ENCODE assay signal across 8 cellular contexts in genomic region chr11:64331569-64332371, GRCh38.
DNase-seq lines count a peak whose midpoint lies in the region; ATAC-seq and TF ChIP-seq lines count a peak whose summit lies in the region.

No MANE protein-coding gene starts in this region.

- peak; percentile 54 for ATAC-seq in GM18867 (IDR thresholded peaks at IDR 0.05; ENCODE audit: unreplicated experiment)
- ATAC-seq in HG03045 (IDR thresholded peaks at IDR 0.05; ENCODE audit: unreplicated experiment): no peak

- no peaks in the 10 kb centered on the region for H4K20me1 ChIP-seq in SU-DHL-6 (ENCODE audit: low read depth, low read length)

- H3K4me2 ChIP-seq in SU-DHL-6 (ENCODE audit: low read depth, low read length, poor library complexity, severe bottlenecking): no peak overlapping the region

- peaks cover 2% of the 10 kb centered on the region for H3K36me3 Mint-ChIP-seq in activated naive CD8-positive, alpha-beta T cell

- peak overlapping the region; percentile 56 for H3K4me3 Mint-ChIP-seq in activated naive CD8-positive, alpha-beta T cell

- H3F3A ChIP-seq in SU-DHL-6 (ENCODE audit: insufficient read depth): no peaks in the 10 kb centered on the region

- no peak overlapping the region; the same call in 1 of the 2 replicates for H3K9ac ChIP-seq in SU-DHL-6 (ENCODE audit: low read length)

- H3K27ac Mint-ChIP-seq in activated naive CD8-positive, alpha-beta T cell: peak overlapping the region; percentile 73

- no peaks in the 10 kb centered on the region for H3K9me3 ChIP-seq in SU-DHL-6 (ENCODE audit: insufficient read depth, low read length)

- H3K79me2 ChIP-seq in SU-DHL-6 (ENCODE audit: insufficient read depth, low read length): no peaks in the 10 kb centered on the region

- H3K9me3 Mint-ChIP-seq in activated naive CD8-positive, alpha-beta T cell (ENCODE audit: low read depth): no peaks in the 10 kb centered on the region

- no peak overlapping the region for H3K27ac ChIP-seq in SU-DHL-6 (ENCODE audit: low read depth, low read length)

- DNase-seq in AG08395 (ENCODE audit: low spot score): peak; percentile 93
- peak in 73 of 76 experiments; percentile 40 to 95 (median 88) for DNase-seq in HUDEP-2 (lab: John Stamatoyannopoulos, UW; ENCODE audit: unreplicated experiment in 76 of 76)
- DNase-seq in hepatic stellate cell (ENCODE audit: low spot score): peak; percentile 93
- DNase-seq in stimulated activated CD4-positive, alpha-beta T cell treated with anti-CD3 and anti-CD28 coated beads, Interleukin-1b, Interleukin-23, amount 100 ng/mL, for 4 hours (ENCODE audit: low read depth in 2 of 2): peak; percentile 47 to 51

- no peaks in the 10 kb centered on the region for H3K36me3 ChIP-seq in SU-DHL-6 (ENCODE audit: low read length)

- no peaks in the 10 kb centered on the region for H3K27me3 ChIP-seq in SU-DHL-6 (ENCODE audit: low read length)

- no peak overlapping the region for H2AFZ ChIP-seq in SU-DHL-6 (ENCODE audit: low read depth, low read length, severe bottlenecking)

- H3K4me3 ChIP-seq in SU-DHL-6 (ENCODE audit: insufficient read depth, low read length, poor library complexity, severe bottlenecking): no peak overlapping the region

- no peaks in the 10 kb centered on the region for H3K27me3 Mint-ChIP-seq in activated naive CD8-positive, alpha-beta T cell

- peaks cover 12% of the 10 kb centered on the region for H3K4me1 Mint-ChIP-seq in activated naive CD8-positive, alpha-beta T cell (ENCODE audit: low read depth)

- no peaks in the 10 kb centered on the region for H3K9me2 ChIP-seq in SU-DHL-6 (replicated peaks; ENCODE audit: insufficient read depth, low read length)

- peak; percentile 19 for TF ChIP-seq CTCF in SU-DHL-6 (IDR thresholded peaks at IDR 0.05; ENCODE audit: insufficient read depth, low read length, poor library complexity, severe bottlenecking)
